Comparison of ENCODE assay signal across 21 cellular contexts in the genomic region with DNA sequence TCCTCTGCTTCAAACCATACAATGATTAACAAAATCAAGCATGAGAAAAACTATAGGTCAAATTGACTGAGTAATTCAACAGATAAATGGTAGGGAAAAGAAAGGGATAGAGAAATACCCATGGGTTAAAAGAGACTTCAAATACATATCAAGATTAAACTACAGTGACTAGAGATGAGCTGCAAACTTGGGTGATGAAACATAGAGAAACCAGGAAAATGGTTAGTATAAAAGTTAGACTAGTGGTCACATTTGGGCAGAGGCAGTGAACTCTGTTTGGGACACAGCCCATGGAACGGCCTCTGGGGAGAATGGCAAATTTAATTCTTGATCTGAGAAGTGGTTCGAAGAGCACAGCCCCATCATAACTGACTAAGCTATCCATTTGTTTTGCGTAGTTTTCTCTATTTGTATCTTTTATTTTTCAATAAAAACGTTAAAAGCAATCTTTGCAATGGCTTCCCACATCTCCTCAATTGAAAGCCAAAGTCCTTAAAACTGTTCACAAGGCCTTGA.
"Had no signal": no experiment of that assay in that cellular context is flagged by ENCODE, and none has a peak within 500 bp of the region (broad histone marks: within the 10 kb centered on the region; RNA-seq: fewer than 3 reads in every experiment).

No MANE protein-coding gene starts in this region.

- ATAC-seq: gastrocnemius medialis; heart left ventricle; left cardiac atrium; left lung; left ventricle myocardium superior; lower lobe of right lung; naive thymus-derived CD4-positive, alpha-beta T cell; natural killer cell had no signal

- H3K27me3 ChIP-seq: dorsolateral prefrontal cortex, esophagus squamous epithelium, gastrocnemius medialis, heart left ventricle, hepatocyte, left lung had no signal

- H3K4me1 Mint-ChIP-seq: memory B cell had no signal

- H2AFZ ChIP-seq: hepatocyte had no signal

- H3K27ac ChIP-seq: coronary artery, dorsolateral prefrontal cortex, esophagus squamous epithelium, gastrocnemius medialis, heart left ventricle, hepatocyte, left lung, lower lobe of right lung had no signal

- H3K4me1 ChIP-seq: esophagus squamous epithelium, gastrocnemius medialis, heart left ventricle, left lung, lower lobe of right lung had no signal

- H3K36me3 ChIP-seq: esophagus squamous epithelium, gastrocnemius medialis, heart left ventricle, left lung, lower lobe of right lung had no signal

- H3K27ac Mint-ChIP-seq: memory B cell; naive thymus-derived CD4-positive, alpha-beta T cell; natural killer cell had no signal

- H3K4me2 ChIP-seq: hepatocyte had no signal

- H3K4me3 ChIP-seq: coronary artery, dorsolateral prefrontal cortex, esophagus squamous epithelium, gastrocnemius medialis, heart left ventricle, hepatocyte, left lung, lower lobe of right lung had no signal

- DNase-seq: dermis blood vessel endothelial cell; dorsolateral prefrontal cortex; effector CD4-positive, alpha-beta T cell; effector memory CD4-positive, alpha-beta T cell; esophagus squamous epithelium; foreskin fibroblast; foreskin melanocyte; gastrocnemius medialis; heart left ventricle; hypothalamus; left cardiac atrium; left lung; left ventricle myocardium superior; lower lobe of right lung; mesendoderm; midbrain; naive thymus-derived CD4-positive, alpha-beta T cell; natural killer cell had no signal

- H3K4me3 Mint-ChIP-seq: memory B cell; naive thymus-derived CD4-positive, alpha-beta T cell; natural killer cell had no signal

- H3K79me2 ChIP-seq: hepatocyte had no signal
